Comparison of ENCODE assay signal across 8 cellular contexts in the genomic region with DNA sequence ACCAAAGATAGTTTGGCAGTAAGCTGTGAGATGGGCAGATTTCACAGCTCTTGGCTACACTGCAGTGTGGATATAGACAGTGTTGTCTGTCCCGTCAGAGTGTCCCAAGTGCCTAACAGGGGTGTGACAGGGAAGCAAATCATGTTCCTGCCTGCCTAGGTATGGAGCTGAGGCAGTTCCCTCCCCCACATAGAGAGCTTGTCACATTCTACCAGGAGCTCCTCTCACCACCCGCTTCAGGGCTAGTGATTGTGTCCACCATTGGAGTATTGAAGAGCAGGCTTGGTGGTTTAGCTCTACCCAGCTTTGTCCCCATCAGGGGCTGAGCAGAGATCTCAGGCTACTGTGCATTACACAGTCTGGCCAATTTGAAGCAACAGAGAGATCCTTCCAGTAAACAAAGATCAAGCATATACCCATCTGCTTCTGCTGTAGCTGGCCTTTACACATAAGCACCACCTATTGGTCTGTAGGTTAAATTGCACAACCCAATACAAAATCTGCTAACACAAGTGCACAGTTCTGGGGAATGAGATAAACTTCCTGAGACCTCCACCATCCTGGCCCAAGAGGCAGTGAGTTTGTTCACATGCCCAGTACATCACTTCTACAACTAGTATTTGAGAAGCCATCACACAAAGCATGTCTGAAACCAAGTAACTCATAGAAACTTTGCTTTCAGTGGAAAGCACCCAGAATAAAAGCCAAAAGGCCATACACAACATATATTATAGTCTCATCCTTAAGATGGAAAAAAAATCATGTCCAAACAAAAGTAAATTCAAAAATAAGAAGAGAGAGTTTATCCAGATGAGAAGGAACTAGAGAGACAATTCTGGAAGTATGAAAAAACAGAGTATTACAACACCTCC.
DNase-seq lines count a peak whose midpoint lies in the region; ATAC-seq and TF ChIP-seq lines count a peak whose summit lies in the region.

No MANE protein-coding gene starts in this region.

- CTCF ChIA-PET in OCI-LY7 (lab: Charles Lee; ENCODE audit: unreplicated experiment), result interaction anchor here (0.6 to 1.5 kb wide), 4 partner anchors 39 to 355 kb away, joined by 3 to 5 read pairs (median 3); no protein-coding TSS in a partner anchor

- H3K9ac ChIP-seq in parathyroid adenoma, result no peak overlapping the region

- DNase-seq in G401 (ENCODE audit: low spot score) (peak; percentile 30), OCI-LY7 (ENCODE audit: low spot score) (peak; percentile 62), epithelial cell of proximal tubule (ENCODE audit: low read depth) (no peak), cortex of kidney (lab: John Stamatoyannopoulos, UW) (no peak)

- ATAC-seq in HG02885 (IDR thresholded peaks at IDR 0.05; ENCODE audit: poor library complexity, unreplicated experiment) (peak; percentile 62), GM21381 (IDR thresholded peaks at IDR 0.05; ENCODE audit: unreplicated experiment) (no peak)

- POLR2A ChIA-PET in OCI-LY7 (lab: Charles Lee), result interaction anchor here (0.5 to 1.4 kb wide), 8 partner anchors 17 to 1332 kb away, joined by 3 to 5 read pairs (median 4); no protein-coding TSS in a partner anchor

- peak; percentile 86 for TF ChIP-seq CTCF in 22Rv1 (IDR thresholded peaks at IDR 0.05)
- TF ChIP-seq CTCF in OCI-LY7 (conservative IDR thresholded peaks at IDR 0.05; ENCODE audit: low read length), result peak; percentile 83
- peak; percentile 64 for TF ChIP-seq CTCF in epithelial cell of proximal tubule (conservative IDR thresholded peaks at IDR 0.05; ENCODE audit: low read depth, low read length)
- peak; percentile 51 for TF ChIP-seq CTCF in parathyroid adenoma (IDR thresholded peaks at IDR 0.05)

- no TSS peak for BruUV-seq in OCI-LY7 (replicated peaks; lab: Mats Ljungman, UMichigan)

- intact Hi-C loops in OCI-LY7 (cut with micrococcal nuclease; ENCODE audit: unreplicated experiment), result loop anchor here (1.0 to 5.0 kb wide), 4 partner anchors 66 to 355 kb away; no protein-coding TSS in a partner anchor

- H3K27me3 ChIP-seq in parathyroid adenoma (ENCODE audit: control insufficient read depth, insufficient read depth, low read length), result no peaks in the 10 kb centered on the region

- in situ Hi-C loops in G401 (cut with HindIII; ENCODE audit: low sequenced_read_pairs), result no loop called here

- no peaks in the 10 kb centered on the region for H4K20me1 ChIP-seq in OCI-LY7 (ENCODE audit: insufficient read depth, low read length)

- H3K27ac ChIP-seq in 22Rv1 (no peak overlapping the region), OCI-LY7 (ENCODE audit: low read depth, low read length, poor library complexity, severe bottlenecking) (no peak overlapping the region), parathyroid adenoma (no peak overlapping the region)

- H3K79me2 ChIP-seq in OCI-LY7 (ENCODE audit: insufficient read depth, low read depth, low read length) (no peaks in the 10 kb centered on the region), parathyroid adenoma (no peaks in the 10 kb centered on the region)

- H2AFZ ChIP-seq in OCI-LY7 (ENCODE audit: low read length) (no peak overlapping the region), parathyroid adenoma (no peak overlapping the region)

- H3K4me1 ChIP-seq in OCI-LY7 (ENCODE audit: insufficient read depth, low read length, poor library complexity, severe bottlenecking) (peaks cover 10% of the 10 kb centered on the region), parathyroid adenoma (peaks cover 3% of the 10 kb centered on the region)

- H3K9me3 ChIP-seq in OCI-LY7 (ENCODE audit: low read length) (0 out of 2 replicates have a peak, but pooled peaks cover 10% of the 10 kb centered on the region), parathyroid adenoma (ENCODE audit: control insufficient read depth, low read length) (no peaks in the 10 kb centered on the region)

- no peak overlapping the region for H3K4me3 ChIP-seq in OCI-LY7 (ENCODE audit: low read depth, low read length, poor library complexity, severe bottlenecking)
- no peak overlapping the region for H3K4me3 ChIP-seq in epithelial cell of proximal tubule (ENCODE audit: low read depth, low read length)
- H3K4me3 ChIP-seq in parathyroid adenoma (ENCODE audit: low read depth, low read length), result no peak overlapping the region

- H3K4me2 ChIP-seq in OCI-LY7 (ENCODE audit: low read length) (no peak overlapping the region; the same call in 1 of the 2 replicates), parathyroid adenoma (ENCODE audit: low read length) (no peak overlapping the region)

- no peaks in the 10 kb centered on the region for H3K9me2 ChIP-seq in OCI-LY7 (ENCODE audit: insufficient read depth, low read length)

- H3K36me3 ChIP-seq in OCI-LY7 (ENCODE audit: insufficient read depth, low read length) (peaks cover 54% of the 10 kb centered on the region), parathyroid adenoma (ENCODE audit: control insufficient read depth, insufficient read depth, low read length) (no peaks in the 10 kb centered on the region)

Comparison
In these comparisons a context has a peak if more than half of its experiments do, and no peak if none do; other contexts are left out.
1. DNase-seq: peak in G401 (single experiment) and OCI-LY7 (single experiment); none in epithelial cell of proximal tubule (single experiment) and cortex of kidney (single experiment).
2. Peak in every context shown above with its lines, with median percentiles within 50 percentile points of each other: CTCF ChIP-seq.